Comparison of ENCODE assay signal across 27 cellular contexts in genomic region chr16:73385701-73386100, GRCh38.
"Had no signal": no experiment of that assay in that cellular context is flagged by ENCODE, and none has a peak within 500 bp of the region (broad histone marks: within the 10 kb centered on the region; RNA-seq: fewer than 3 reads in every experiment).

No MANE protein-coding gene starts in this region.

- H3K79me2 ChIP-seq: hepatocyte had no signal

- H3K9me3 Mint-ChIP-seq: mesothelial cell of epicardium, natural killer cell, nephron progenitor cell had no signal

- H2AFZ ChIP-seq: hepatocyte, neural progenitor cell had no signal

- H3K27ac Mint-ChIP-seq: mesothelial cell of epicardium; naive B cell; natural killer cell; neural progenitor cell; progenitor cell of endocrine pancreas; stimulated activated naive B cell treated with anti-CD40 and anti-IgM and Interleukin-4, amounts not matched to agents 10 μg/mL and 1 μg/mL and 100 μg/mL, for 72 hours had no signal

- ATAC-seq: left colon; left lung; lower lobe of right lung; natural killer cell; right lobe of liver; stimulated activated naive B cell treated with anti-CD40 and anti-IgM and Interleukin-4, amounts not matched to agents 10 μg/mL and 1 μg/mL and 100 μg/mL, for 72 hours; stimulated activated naive CD8-positive, alpha-beta T cell treated with anti-CD3 and anti-CD28 coated beads, Interleukin-15, Interleukin-2, amounts not matched to agents 100 U/mL and 50 U/mL, for 24 hours had no signal

- H3K27ac ChIP-seq: hepatocyte, left lung, lower lobe of right lung, neural progenitor cell, ovary, right atrium auricular region, right lobe of liver, stomach, testis, thyroid gland, transverse colon, upper lobe of left lung, vagina had no signal

- H3K4me2 ChIP-seq: hepatocyte, neural progenitor cell, smooth muscle cell had no signal

- H3K9me3 ChIP-seq: left lung, lower lobe of right lung, ovary, right atrium auricular region, right lobe of liver, stomach, testis, thyroid gland, transverse colon, upper lobe of left lung, vagina had no signal

- H3K4me1 Mint-ChIP-seq: mesothelial cell of epicardium; naive B cell; natural killer cell; stimulated activated naive B cell treated with anti-CD40 and anti-IgM and Interleukin-4, amounts not matched to agents 10 μg/mL and 1 μg/mL and 100 μg/mL, for 72 hours had no signal

- H3K36me3 ChIP-seq: left lung, lower lobe of right lung, neural progenitor cell, ovary, right atrium auricular region, right lobe of liver, stomach, thyroid gland, transverse colon, upper lobe of left lung, vagina had no signal

- DNase-seq: kidney glomerular epithelial cell; left colon; left lung; lower lobe of right lung; mammary epithelial cell; mesenchymal stem cell; naive B cell; natural killer cell; nephron progenitor cell; ovary; right lobe of liver; stimulated activated CD4-positive, alpha-beta T cell treated with anti-CD3 and anti-CD28 coated beads, Interleukin-1b, Interleukin-23, amount 100 ng/mL, for 48 hours; stimulated activated CD4-positive, alpha-beta T cell treated with anti-CD3 and anti-CD28 coated beads, Interleukin-2, amount 100 ng/mL, for 48 hours; stimulated activated naive B cell treated with anti-CD40 and anti-IgM and Interleukin-4, amounts not matched to agents 10 μg/mL and 1 μg/mL and 100 μg/mL, for 72 hours; stimulated activated naive CD8-positive, alpha-beta T cell treated with anti-CD3 and anti-CD28 coated beads, Interleukin-15, Interleukin-2, amounts not matched to agents 100 U/mL and 50 U/mL, for 24 hours; stomach; testis; thyroid gland; transverse colon; upper lobe of left lung had no signal

- H3K9ac ChIP-seq: neural progenitor cell had no signal

- H3K4me3 Mint-ChIP-seq: mesothelial cell of epicardium; natural killer cell; nephron progenitor cell; neural progenitor cell; stimulated activated naive B cell treated with anti-CD40 and anti-IgM and Interleukin-4, amounts not matched to agents 10 μg/mL and 1 μg/mL and 100 μg/mL, for 72 hours had no signal

- H3K4me3 ChIP-seq: hepatocyte, left lung, lower lobe of right lung, neural progenitor cell, ovary, right atrium auricular region, right lobe of liver, smooth muscle cell, stomach, testis, thyroid gland, transverse colon, upper lobe of left lung, vagina had no signal

- H3K4me1 ChIP-seq: left lung, lower lobe of right lung, right atrium auricular region, right lobe of liver, stomach, testis, thyroid gland, transverse colon, upper lobe of left lung, vagina had no signal

- H3K27me3 ChIP-seq: hepatocyte, left lung, neural progenitor cell, ovary, right atrium auricular region, right lobe of liver, stomach, testis, thyroid gland, transverse colon, upper lobe of left lung, vagina had no signal

- H3K27me3 Mint-ChIP-seq: stimulated activated naive B cell treated with anti-CD40 and anti-IgM and Interleukin-4, amounts not matched to agents 10 μg/mL and 1 μg/mL and 100 μg/mL, for 72 hours had no signal

- H3K36me3 Mint-ChIP-seq: mesothelial cell of epicardium; naive B cell; natural killer cell; neural progenitor cell; stimulated activated naive B cell treated with anti-CD40 and anti-IgM and Interleukin-4, amounts not matched to agents 10 μg/mL and 1 μg/mL and 100 μg/mL, for 72 hours had no signal
